Comparison of ENCODE assay signal across 9 cellular contexts in the genomic region with DNA sequence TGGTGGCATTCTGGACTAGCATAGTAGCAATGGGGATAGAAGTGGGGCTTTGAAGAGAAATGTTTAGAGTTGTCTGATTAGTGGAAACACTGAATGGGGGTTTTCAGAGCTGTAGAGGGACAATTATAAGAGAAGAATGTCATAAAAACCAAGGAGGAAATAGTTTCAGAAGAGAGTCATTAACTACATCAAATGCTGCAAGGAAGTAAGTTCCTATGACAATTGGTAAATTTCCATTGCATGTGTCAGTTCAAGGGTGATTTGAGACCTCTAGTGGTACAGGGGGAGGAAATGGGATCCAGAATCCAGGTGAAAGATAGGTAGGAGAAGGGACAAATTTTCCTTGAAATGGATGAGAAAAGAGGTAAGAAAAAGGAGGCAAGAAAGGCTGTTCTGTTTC.
DNase-seq lines count a peak whose midpoint lies in the region; ATAC-seq, FAIRE-seq and TF ChIP-seq lines count a peak whose summit lies in the region.
"Had no signal": no experiment of that assay in that cellular context is flagged by ENCODE, and none has a peak within 500 bp of the region (broad histone marks: within the 10 kb centered on the region; RNA-seq: fewer than 3 reads in every experiment).

No MANE protein-coding gene starts in this region.

- no peaks in the 10 kb centered on the region for H3K27me3 ChIP-seq in pancreas
- no peaks in the 10 kb centered on the region for H3K27me3 ChIP-seq in left lung

- H3K27ac ChIP-seq in pancreas: no peak overlapping the region
- H3K27ac ChIP-seq in left lung: no peak overlapping the region
- H3K27ac ChIP-seq: SK-N-MC had no signal

- H3K4me1 ChIP-seq in pancreas (no peaks in the 10 kb centered on the region), left lung (no peaks in the 10 kb centered on the region)

- ATAC-seq in pancreas (peak in 3 of 4 donors; percentile 44 to 72 (median 65)), left lung (no peak)

- H3K9me3 ChIP-seq in pancreas: no peaks in the 10 kb centered on the region
- H3K9me3 ChIP-seq in left lung: no peaks in the 10 kb centered on the region

- no peak for FAIRE-seq in pancreas (lab: Jason Lieb, UNC)

- no peaks in the 10 kb centered on the region for H3K36me3 ChIP-seq in pancreas
- H3K36me3 ChIP-seq in left lung: no peaks in the 10 kb centered on the region

- H3K4me3 ChIP-seq in pancreas: no peak overlapping the region
- H3K4me3 ChIP-seq in left lung: no peak overlapping the region
- H3K4me3 ChIP-seq: SK-N-MC had no signal

- intact Hi-C loops in pancreas (cut with DNase I) (no loop called here), left lung (cut with DNase I) (no loop called here)

- peak; percentile 53 for DNase-seq in GM04503 (ENCODE audit: low read depth)
- peak; percentile 32 for DNase-seq in LHCN-M2 (ENCODE audit: low read depth)
- peak; percentile 44 for DNase-seq in dedifferentiated amniotic fluid mesenchymal stem cell (ENCODE audit: extremely low spot score)
- no peak for DNase-seq in pancreas
- no peak for DNase-seq in OCI-M2 (lab: John Stamatoyannopoulos, UW; ENCODE audit: unreplicated experiment)
- no peak for DNase-seq in left lung
- no peak for DNase-seq in NCI-H2029 treated with DMSO at 0.1 percent for 48 hours (lab: John Stamatoyannopoulos, UW)
- DNase-seq: NCI-H1105 treated with DMSO at 0.1 percent for 48 hours had no signal

- TF ChIP-seq CTCF in pancreas (IDR thresholded peaks at IDR 0.05): no peak
- TF ChIP-seq CTCF in left lung (IDR thresholded peaks at IDR 0.05): no peak

Comparison
In these comparisons a context has a peak if more than half of its experiments do, and no peak if none do; other contexts are left out.
1. DNase-seq: peak in GM04503 (single experiment), LHCN-M2 (single experiment) and dedifferentiated amniotic fluid mesenchymal stem cell (single experiment); none in pancreas (0 of 6), OCI-M2 (single experiment), left lung (0 of 2) and NCI-H2029 treated with DMSO at 0.1 percent for 48 hours (single experiment).